11 cellular contexts compared by ENCODE assay signal in genomic region chr10:79238606-79239005, GRCh38.
DNase-seq lines count a peak whose midpoint lies in the region; ATAC-seq and TF ChIP-seq lines count a peak whose summit lies in the region.
"Had no signal": no experiment of that assay in that cellular context is flagged by ENCODE, and none has a peak within 500 bp of the region (broad histone marks: within the 10 kb centered on the region; RNA-seq: fewer than 3 reads in every experiment).

No MANE protein-coding gene starts in this region.

- peaks cover 32% of the 10 kb centered on the region for H3K79me1 ChIP-seq in mesenchymal stem cell (replicated peaks; ENCODE audit: low read length, poor library complexity, severe bottlenecking)

- peak overlapping the region; percentile 56 for H4K8ac ChIP-seq in mesenchymal stem cell (ENCODE audit: low read length)

- no peaks in the 10 kb centered on the region for H3K9me3 ChIP-seq in mammary epithelial cell (replicated peaks; ENCODE audit: insufficient read depth, low read length)
- H3K9me3 ChIP-seq in mesenchymal stem cell (ENCODE audit: control insufficient read depth, low read length): no peaks in the 10 kb centered on the region
- H3K9me3 ChIP-seq in subcutaneous abdominal adipose tissue (ENCODE audit: control insufficient read depth in 5 of 5, low read length in 5 of 5): no peaks in the 10 kb centered on the region
- H3K9me3 ChIP-seq: thoracic aorta had no signal

- H2AFZ ChIP-seq in mammary epithelial cell (ENCODE audit: low read depth, low read length) (no peak overlapping the region), mesenchymal stem cell (ENCODE audit: low read depth, low read length) (no peak overlapping the region)

- H2BK15ac ChIP-seq in mesenchymal stem cell (ENCODE audit: low read depth, poor library complexity, severe bottlenecking): peak overlapping the region; percentile 83

- DNase-seq in RWPE1 (ENCODE audit: low spot score) (no peak), mammary epithelial cell (peak; percentile 37), mesenchymal stem cell (no peak), foreskin melanocyte (no peak), NCI-H146 treated with DMSO at 0.1 percent for 48 hours (lab: John Stamatoyannopoulos, UW; ENCODE audit: unreplicated experiment) (no peak)
- DNase-seq: NCI-H1105, SHP77 treated with DMSO at 0.1 percent for 48 hours had no signal

- peak overlapping the region in 1 of 2 experiments; percentile 71 for H3K4ac ChIP-seq in mesenchymal stem cell (ENCODE audit: low read depth in 1 of 2, low read length in 2 of 2)

- peak overlapping the region in 1 of 2 experiments; percentile 1 for H3K23ac ChIP-seq in mesenchymal stem cell (ENCODE audit: low read length in 2 of 2)

- H3K27ac ChIP-seq in RWPE1: peak overlapping the region; percentile 87
- H3K27ac ChIP-seq in mammary epithelial cell (ENCODE audit: insufficient read depth, low read depth, low read length): peak overlapping the region; percentile 37
- no peak overlapping the region for H3K27ac ChIP-seq in mesenchymal stem cell (ENCODE audit: low read length, poor library complexity, severe bottlenecking)
- peak overlapping the region; percentile 57 for H3K27ac ChIP-seq in subcutaneous abdominal adipose tissue (ENCODE audit: low read depth, low read length)
- H3K27ac ChIP-seq: thoracic aorta had no signal

- H3K18ac ChIP-seq in mesenchymal stem cell (ENCODE audit: low read depth in 1 of 2, low read length in 2 of 2): peak overlapping the region; percentile 30 to 34

- WGBS in mammary epithelial cell (ENCODE audit: low coverage, missing lambda C conversion rate): 8% methylated on average over 2 of the region's 2 CpGs
- 59% methylated on average over 2 of the region's 2 CpGs for WGBS in mesenchymal stem cell

- H4K20me1 ChIP-seq in mammary epithelial cell (ENCODE audit: insufficient read depth, low read length): no peaks in the 10 kb centered on the region

- H2BK5ac ChIP-seq in mesenchymal stem cell (ENCODE audit: low read depth, low read length, poor library complexity, severe bottlenecking): no peak overlapping the region

- in situ Hi-C loops in mammary epithelial cell (cut with MboI; ENCODE audit: low sequenced_read_pairs in 2 of 2): no loop called here

- intact Hi-C loops in mammary epithelial cell (cut with micrococcal nuclease): loop anchor here (5.0 kb wide), 1 partner anchor 109 kb away; the partner anchor contains the start of gene PPIF

- POLR2A ChIA-PET in RWPE1 (lab: Yijun Ruan, JAX; ENCODE audit: low non-redundant PET): no interaction called here

- no peak overlapping the region for H3K14ac ChIP-seq in mesenchymal stem cell (ENCODE audit: low read length in 2 of 2)

- TF ChIP-seq CTCF in RWPE1 (conservative IDR thresholded peaks at IDR 0.05; ENCODE audit: low read depth) (no peak), mammary epithelial cell (conservative IDR thresholded peaks at IDR 0.05 in 1 of 2, IDR thresholded peaks at IDR 0.05 in 1 of 2; ENCODE audit: extremely low read depth in 1 of 2, insufficient read depth in 1 of 2, low read depth in 1 of 2, low read length in 2 of 2) (no peak)

- peak overlapping the region in 1 of 2 experiments; percentile 89 for H2BK12ac ChIP-seq in mesenchymal stem cell (ENCODE audit: low read length in 2 of 2)

- dilution Hi-C loops in mammary epithelial cell (cut with HindIII; ENCODE audit: low sequenced_read_pairs): loop anchor here (10.0 kb wide), 1 partner anchor 106 kb away; the partner anchor contains the start of gene PPIF

- H3K79me2 ChIP-seq in mammary epithelial cell (ENCODE audit: insufficient read depth, low read length): no peaks in the 10 kb centered on the region

- no peak overlapping the region for H2BK120ac ChIP-seq in mesenchymal stem cell (ENCODE audit: low read depth, low read length)

- no peaks in the 10 kb centered on the region for H3K36me3 ChIP-seq in mammary epithelial cell (ENCODE audit: insufficient read depth, low read length)
- H3K36me3 ChIP-seq in mesenchymal stem cell (ENCODE audit: control insufficient read depth in 1 of 2, insufficient read depth in 2 of 2, low read depth in 1 of 2, low read length in 2 of 2): peaks cover 34 to 57% of the 10 kb centered on the region in 2 experiments
- peaks cover 0 to 26% (median 20%) of the 10 kb centered on the region in 5 donors for H3K36me3 ChIP-seq in subcutaneous abdominal adipose tissue (ENCODE audit: control insufficient read depth in 5 of 5, insufficient read depth in 5 of 5, low read length in 5 of 5)
- H3K36me3 ChIP-seq: thoracic aorta had no signal

- BruUV-seq in mammary epithelial cell (replicated peaks; lab: Mats Ljungman, UMichigan): no TSS peak

- no peak overlapping the region for H2AK5ac ChIP-seq in mesenchymal stem cell (ENCODE audit: low read length, severe bottlenecking)

- H3K4me2 ChIP-seq in mammary epithelial cell (ENCODE audit: insufficient read depth, low read depth, low read length) (peak overlapping the region; percentile 59), mesenchymal stem cell (ENCODE audit: low read length, poor library complexity, severe bottlenecking) (no peak overlapping the region)

- no peak overlapping the region for H3K9ac ChIP-seq in mammary epithelial cell (ENCODE audit: insufficient read depth, low read length)
- no peak overlapping the region for H3K9ac ChIP-seq in mesenchymal stem cell (ENCODE audit: low read length)
- peak overlapping the region in 1 of 5 donors; percentile 31 for H3K9ac ChIP-seq in subcutaneous abdominal adipose tissue (ENCODE audit: low read length in 5 of 5)

- peak overlapping the region; percentile 4 for H4K91ac ChIP-seq in mesenchymal stem cell (ENCODE audit: low read length)

- H3K4me3 ChIP-seq in mammary epithelial cell (replicated peaks in 1 of 3; ENCODE audit: insufficient read depth in 1 of 3, low read depth in 2 of 3, low read length in 3 of 3) (no peak overlapping the region), mesenchymal stem cell (ENCODE audit: insufficient read depth in 1 of 2, low read depth in 1 of 2, low read length in 2 of 2) (no peak overlapping the region), subcutaneous abdominal adipose tissue (ENCODE audit: low read depth in 1 of 5, low read length in 5 of 5) (no peak overlapping the region)
- H3K4me3 ChIP-seq: thoracic aorta had no signal

- peaks cover 82% of the 10 kb centered on the region for H3K4me1 ChIP-seq in mammary epithelial cell (ENCODE audit: insufficient read depth, low read length)
- peaks cover 49% of the 10 kb centered on the region for H3K4me1 ChIP-seq in mesenchymal stem cell (ENCODE audit: control insufficient read depth, insufficient read depth, low read depth, low read length)
- H3K4me1 ChIP-seq in subcutaneous abdominal adipose tissue (ENCODE audit: control insufficient read depth in 5 of 5, insufficient read depth in 5 of 5, low read length in 5 of 5): peaks cover 14 to 72% (median 63%) of the 10 kb centered on the region in 5 donors

- H3K27me3 ChIP-seq in mammary epithelial cell (ENCODE audit: insufficient read depth, low read length) (no peaks in the 10 kb centered on the region), mesenchymal stem cell (ENCODE audit: control insufficient read depth in 1 of 2, insufficient read depth in 1 of 2, low read length in 2 of 2) (no peaks in the 10 kb centered on the region), subcutaneous abdominal adipose tissue (ENCODE audit: control insufficient read depth in 5 of 5, insufficient read depth in 4 of 5, low read length in 5 of 5) (no peaks in the 10 kb centered on the region)

- no peak for ATAC-seq in HG03442 (IDR thresholded peaks at IDR 0.05; ENCODE audit: unreplicated experiment)
- no peak for ATAC-seq in HG02571 (IDR thresholded peaks at IDR 0.05; ENCODE audit: unreplicated experiment)

- CTCF ChIA-PET in RWPE1 (lab: Yijun Ruan, JAX): interaction anchor here (0.6 kb wide), 1 partner anchor 136 kb away, joined by 4 read pairs; no protein-coding TSS in a partner anchor
- CTCF ChIA-PET in mammary epithelial cell (lab: Charles Lee; ENCODE audit: low non-redundant PET): no interaction called here
